Comparison of ENCODE assay signal across 10 cellular contexts in genomic region chr2:39504790-39505335, GRCh38.
DNase-seq lines count a peak whose midpoint lies in the region; ATAC-seq and TF ChIP-seq lines count a peak whose summit lies in the region.
"Had no signal": no experiment of that assay in that cellular context is flagged by ENCODE, and none has a peak within 500 bp of the region (broad histone marks: within the 10 kb centered on the region; RNA-seq: fewer than 3 reads in every experiment).

No MANE protein-coding gene starts in this region.

- TF ChIP-seq CTCF in BJ (IDR thresholded peaks at IDR 0.05; ENCODE audit: insufficient read depth, low read depth, low read length) = no peak

- no peak overlapping the region for H3K4ac ChIP-seq in trophoblast cell (ENCODE audit: low read depth, low read length)

- H4K12ac ChIP-seq in trophoblast cell (ENCODE audit: low read depth, low read length) = no peak overlapping the region

- H4K91ac ChIP-seq in trophoblast cell (ENCODE audit: low read depth, low read length) = no peak overlapping the region

- H3K4me2 ChIP-seq in trophoblast cell (ENCODE audit: low read length) = peak overlapping the region; percentile 14

- H3K23ac ChIP-seq in trophoblast cell (ENCODE audit: low read length) = no peak overlapping the region

- H3K9me3 Mint-ChIP-seq in activated CD8-positive, alpha-beta memory T cell treated with anti-CD3 and anti-CD28 coated beads, Interleukin-2, amount 10 ng/mL, durations not matched to agents 7 days and 5 days (ENCODE audit: low read depth) = no peaks in the 10 kb centered on the region
- H3K9me3 Mint-ChIP-seq in activated naive CD8-positive, alpha-beta T cell treated with anti-CD3 and anti-CD28 coated beads, Interleukin-2, amount 50 U/mL, for 24 hours = peaks cover 5% of the 10 kb centered on the region
- H3K9me3 Mint-ChIP-seq: dendritic cell treated with granulocyte-macrophage colony-stimulating factor and Interleukin-4, amounts not matched to agents 40 ng/mL and 50 ng/mL, for 4 days had no signal

- H3K27ac ChIP-seq in SJSA1 (peak overlapping the region; percentile 81), trophoblast cell (ENCODE audit: low read depth, low read length) (peak overlapping the region; percentile 11)

- H3K9me3 ChIP-seq in SJSA1 (replicated peaks) (no peaks in the 10 kb centered on the region), trophoblast cell (ENCODE audit: insufficient read depth, low read depth, low read length) (no peaks in the 10 kb centered on the region)

- no peak overlapping the region for H3K27ac Mint-ChIP-seq in activated CD8-positive, alpha-beta memory T cell treated with anti-CD3 and anti-CD28 coated beads, Interleukin-2, amount 10 ng/mL, durations not matched to agents 7 days and 5 days
- no peak overlapping the region for H3K27ac Mint-ChIP-seq in activated naive CD8-positive, alpha-beta T cell treated with anti-CD3 and anti-CD28 coated beads, Interleukin-2, amount 50 U/mL, for 24 hours

- H4K8ac ChIP-seq in trophoblast cell (ENCODE audit: low read depth, low read length) = no peak overlapping the region

- no CpG with 5 or more reads among the region's 5 CpGs for WGBS in trophoblast cell (ENCODE audit: extremely low coverage, insufficient coverage, insufficient read length)

- H3K4me1 ChIP-seq in SJSA1 (replicated peaks) = peaks cover 38% of the 10 kb centered on the region
- H3K4me1 ChIP-seq in trophoblast cell (ENCODE audit: control insufficient read depth in 1 of 2, insufficient read depth in 2 of 2, low read length in 2 of 2) = peaks cover 0 to 9% of the 10 kb centered on the region in 2 experiments

- no peaks in the 10 kb centered on the region for H3K79me2 ChIP-seq in trophoblast cell (ENCODE audit: control insufficient read depth, insufficient read depth, low read length, poor library complexity)

- ATAC-seq in activated CD8-positive, alpha-beta memory T cell treated with anti-CD3 and anti-CD28 coated beads, Interleukin-2, amount 10 ng/mL, durations not matched to agents 7 days and 5 days = no peak
- ATAC-seq in activated naive CD8-positive, alpha-beta T cell treated with anti-CD3 and anti-CD28 coated beads, Interleukin-2, amount 50 U/mL, for 24 hours = no peak
- no peak for ATAC-seq in GM19328 (IDR thresholded peaks at IDR 0.05; ENCODE audit: unreplicated experiment)

- peaks cover 29% of the 10 kb centered on the region for H3K27me3 Mint-ChIP-seq in activated CD8-positive, alpha-beta memory T cell treated with anti-CD3 and anti-CD28 coated beads, Interleukin-2, amount 10 ng/mL, durations not matched to agents 7 days and 5 days
- H3K27me3 Mint-ChIP-seq in activated naive CD8-positive, alpha-beta T cell treated with anti-CD3 and anti-CD28 coated beads, Interleukin-2, amount 50 U/mL, for 24 hours = peaks cover 21% of the 10 kb centered on the region

- no peak overlapping the region for H2AK5ac ChIP-seq in trophoblast cell (ENCODE audit: low read length)

- H3K4me3 ChIP-seq in BJ (ENCODE audit: low read depth, low read length) (no peak overlapping the region), SJSA1 (no peak overlapping the region), trophoblast cell (ENCODE audit: low read depth, low read length) (no peak overlapping the region)

- H3K79me1 ChIP-seq in trophoblast cell (ENCODE audit: low read length) = peaks cover 4% of the 10 kb centered on the region

- H3K4me3 Mint-ChIP-seq in activated CD8-positive, alpha-beta memory T cell treated with anti-CD3 and anti-CD28 coated beads, Interleukin-2, amount 10 ng/mL, durations not matched to agents 7 days and 5 days = no peak overlapping the region
- no peak overlapping the region for H3K4me3 Mint-ChIP-seq in activated naive CD8-positive, alpha-beta T cell treated with anti-CD3 and anti-CD28 coated beads, Interleukin-2, amount 50 U/mL, for 24 hours

- peak overlapping the region; percentile 2 for H2BK120ac ChIP-seq in trophoblast cell (ENCODE audit: insufficient read depth, low read length, poor library complexity)

- H3K14ac ChIP-seq in trophoblast cell (ENCODE audit: low read length) = no peak overlapping the region

- H3K36me3 ChIP-seq in BJ (ENCODE audit: control insufficient read depth, insufficient read depth, low read length) (no peaks in the 10 kb centered on the region), SJSA1 (no peaks in the 10 kb centered on the region), trophoblast cell (ENCODE audit: control insufficient read depth in 1 of 2, insufficient read depth in 2 of 2, low read length in 2 of 2) (no peaks in the 10 kb centered on the region)

- H2BK5ac ChIP-seq in trophoblast cell (ENCODE audit: low read depth, low read length, poor library complexity) = no peak overlapping the region

- H3K9ac ChIP-seq in trophoblast cell (ENCODE audit: low read length) = no peak overlapping the region

- POLR2A ChIA-PET in BJ (lab: Charles Lee) = no interaction called here

- no peaks in the 10 kb centered on the region for H3K36me3 Mint-ChIP-seq in activated CD8-positive, alpha-beta memory T cell treated with anti-CD3 and anti-CD28 coated beads, Interleukin-2, amount 10 ng/mL, durations not matched to agents 7 days and 5 days
- H3K36me3 Mint-ChIP-seq in activated naive CD8-positive, alpha-beta T cell treated with anti-CD3 and anti-CD28 coated beads, Interleukin-2, amount 50 U/mL, for 24 hours (ENCODE audit: low read depth) = no peaks in the 10 kb centered on the region

- H2AFZ ChIP-seq in trophoblast cell (ENCODE audit: insufficient read depth, low read length, poor library complexity) = no peak overlapping the region

- no peak overlapping the region for H2BK12ac ChIP-seq in trophoblast cell (ENCODE audit: low read length)

- CTCF ChIA-PET in BJ (lab: Yijun Ruan, JAX) = no interaction called here
- CTCF ChIA-PET in activated CD8-positive, alpha-beta memory T cell treated with anti-CD3 and anti-CD28 coated beads, Interleukin-2, amount 10 ng/mL, durations not matched to agents 7 days and 5 days (lab: Charles Lee) = no interaction called here

- H3K27me3 ChIP-seq in BJ (ENCODE audit: control insufficient read depth, insufficient read depth, low read length) (no peaks in the 10 kb centered on the region), SJSA1 (replicated peaks) (no peaks in the 10 kb centered on the region), trophoblast cell (ENCODE audit: insufficient read depth, low read length) (no peaks in the 10 kb centered on the region)

- H3K18ac ChIP-seq in trophoblast cell (ENCODE audit: low read length) = no peak overlapping the region

- DNase-seq in BJ (ENCODE audit: low read depth) (peak; percentile 77), SJSA1 (ENCODE audit: low read depth in 1 of 2, low spot score in 2 of 2) (peak in 1 of 2 experiments; percentile 71), foreskin melanocyte (peak; percentile 61), trophoblast cell (peak; percentile 46 to 81), mesenteric fat pad (ENCODE audit: low spot score) (no peak)
- DNase-seq in activated CD8-positive, alpha-beta memory T cell treated with anti-CD3 and anti-CD28 coated beads, Interleukin-2, amount 10 ng/mL, durations not matched to agents 7 days and 5 days = no peak
- no peak for DNase-seq in activated naive CD8-positive, alpha-beta T cell treated with anti-CD3 and anti-CD28 coated beads, Interleukin-2, amount 50 U/mL, for 24 hours
- DNase-seq: SHP77 treated with DMSO at 0.1 percent for 48 hours had no signal

- H3K4me1 Mint-ChIP-seq in activated CD8-positive, alpha-beta memory T cell treated with anti-CD3 and anti-CD28 coated beads, Interleukin-2, amount 10 ng/mL, durations not matched to agents 7 days and 5 days = no peaks in the 10 kb centered on the region
- peaks cover 2% of the 10 kb centered on the region for H3K4me1 Mint-ChIP-seq in activated naive CD8-positive, alpha-beta T cell treated with anti-CD3 and anti-CD28 coated beads, Interleukin-2, amount 50 U/mL, for 24 hours

Comparison
In these comparisons a context has a peak if more than half of its experiments do, and no peak if none do; other contexts are left out.
1. DNase-seq: peak in BJ (single experiment), foreskin melanocyte (single experiment) and trophoblast cell (2 of 2); none in activated CD8-positive, alpha-beta memory T cell treated with anti-CD3 and anti-CD28 coated beads, Interleukin-2, amount 10 ng/mL, durations not matched to agents 7 days and 5 days (single experiment), mesenteric fat pad (single experiment) and activated naive CD8-positive, alpha-beta T cell treated with anti-CD3 and anti-CD28 coated beads, Interleukin-2, amount 50 U/mL, for 24 hours (single experiment).